ENCODE assay signal across 8 cellular contexts in genomic region chr9:111599948-111600343, GRCh38. TPM values are rescaled to one million over a fixed set of nuclear protein-coding genes. Genes with fewer than 3 reads are reported as not detected.
DNase-seq lines count a peak whose midpoint lies in the region; ATAC-seq and TF ChIP-seq lines count a peak whose summit lies in the region.

No MANE protein-coding gene starts in this region.

- H3K4me1 Mint-ChIP-seq in natural killer cell, result peaks cover 24 to 29% of the 10 kb centered on the region in 2 donors

- H3K79me2 ChIP-seq in PC-9 (ENCODE audit: low read depth), result peaks cover 59% of the 10 kb centered on the region

- H3F3A ChIP-seq in PC-9 (ENCODE audit: insufficient read depth, low read depth), result peaks cover 67% of the 10 kb centered on the region

- H4K20me1 ChIP-seq in PC-9 (ENCODE audit: insufficient read depth), result peaks cover 28% of the 10 kb centered on the region

- no peaks in the 10 kb centered on the region for H3K9me3 ChIP-seq in PC-9 (ENCODE audit: insufficient read depth, low read depth)

- H2AFZ ChIP-seq in PC-9, result no peak overlapping the region

- ATAC-seq in natural killer cell (no peak), GM19324 (IDR thresholded peaks at IDR 0.05; ENCODE audit: low FRiP score, unreplicated experiment) (no peak)

- CTCF ChIA-PET in PC-9 (lab: Charles Lee), result no interaction called here

- no peaks in the 10 kb centered on the region for H3K27me3 ChIP-seq in PC-9 (ENCODE audit: insufficient read depth, low read depth)

- H3K36me3 Mint-ChIP-seq in natural killer cell, result no peaks in the 10 kb centered on the region

- DNase-seq in AG09309 (ENCODE audit: low read depth), result no peak
- no peak for DNase-seq in PC-9
- no peak for DNase-seq in epithelial cell of prostate (ENCODE audit: low read depth, low spot score)
- no peak for DNase-seq in natural killer cell
- no peak for DNase-seq in COR-L47 (lab: John Stamatoyannopoulos, UW)
- DNase-seq in pons (ENCODE audit: low spot score), result no peak
- no peak for DNase-seq in activated CD4-positive, alpha-beta T cell treated with anti-CD3 and anti-CD28 coated beads for 48 hours

- H3K4me1 ChIP-seq in PC-9 (replicated peaks; ENCODE audit: insufficient read depth), result peaks cover 57% of the 10 kb centered on the region

- TF ChIP-seq CTCF in AG09309 (IDR thresholded peaks at IDR 0.05; ENCODE audit: control insufficient read depth, insufficient read depth, low read depth, low read length, missing control alignments), result no peak
- TF ChIP-seq CTCF in PC-9 (conservative IDR thresholded peaks at IDR 0.05), result no peak
- no peak for TF ChIP-seq CTCF in natural killer cell (IDR thresholded peaks at IDR 0.05)

- H3K27ac Mint-ChIP-seq in natural killer cell, result no peak overlapping the region

- peaks cover 27% of the 10 kb centered on the region for H3K36me3 ChIP-seq in PC-9 (ENCODE audit: low read depth)

- H3K9me3 Mint-ChIP-seq in natural killer cell, result no peaks in the 10 kb centered on the region

- H3K9me2 ChIP-seq in PC-9 (ENCODE audit: insufficient read depth), result no peaks in the 10 kb centered on the region

- BruUV-seq in PC-9 (replicated peaks; lab: Mats Ljungman, UMichigan), result TSS peak; percentile 87

- peaks cover 47 to 67% of the 10 kb centered on the region in 2 donors for H3K27me3 Mint-ChIP-seq in natural killer cell (ENCODE audit: low read depth in 2 of 2)

- peak overlapping the region; percentile 100 for H3K27ac ChIP-seq in PC-9
- H3K27ac ChIP-seq in epithelial cell of prostate, result peak overlapping the region; percentile 69

- peak overlapping the region; percentile 81 for H3K4me2 ChIP-seq in PC-9

- POLR2A ChIA-PET in PC-9 (lab: Charles Lee; ENCODE audit: unreplicated experiment), result interaction anchor here (0.5 to 0.6 kb wide), 2 partner anchors 21 to 31 kb away, joined by 3 to 4 read pairs; partner anchors contain the start of gene DNAJC25

- H3K4me3 ChIP-seq in AG09309 (ENCODE audit: control insufficient read depth, low read depth, low read length) (peak overlapping the region; percentile 73), PC-9 (peak overlapping the region; percentile 96)

- peak overlapping the region; percentile 84 for H3K4me3 Mint-ChIP-seq in natural killer cell

- intact Hi-C loops in PC-9 (cut with micrococcal nuclease; ENCODE audit: unreplicated experiment) (loop anchor here (1.0 to 10.0 kb wide), 4 partner anchors 31 to 335 kb away; partner anchors contain the start of genes DNAJC25 and UGCG), natural killer cell (cut with micrococcal nuclease) (no loop called here)

RNA-seq across cellular contexts. Expression of gene PTGR1, which starts 0.5 kb away (rescaled TPM):
- total RNA-seq in PC-9 (2021), result 611 and 635 TPM in 2 replicates
- not detected for total RNA-seq in natural killer cell

RNA-seq across cellular contexts. Expression of gene DNAJC25, which starts 31.2 kb away (rescaled TPM):
- total RNA-seq in PC-9 (2021) (7.3 and 7.9 TPM in 2 replicates), natural killer cell (1 to 10 TPM; 5.1 to 5.9 (median 5.7) TPM)

Comparison
In these comparisons a context has a peak if more than half of its experiments do, and no peak if none do; other contexts are left out.
1. RNA of gene PTGR1, which starts 0.5 kb away (total RNA-seq): 611 to 635 TPM in PC-9; not detected in natural killer cell; every median in the first group is over 100 times any median in the second.